ENCODE assay signal across 18 cellular contexts in genomic region chr7:70735313-70735712, GRCh38.
"Had no signal": no experiment of that assay in that cellular context is flagged by ENCODE, and none has a peak within 500 bp of the region (broad histone marks: within the 10 kb centered on the region; RNA-seq: fewer than 3 reads in every experiment).

No MANE protein-coding gene starts in this region.

- H3K4me3 Mint-ChIP-seq: activated CD8-positive, alpha-beta memory T cell treated with anti-CD3 and anti-CD28 coated beads, Interleukin-2, amount 10 ng/mL, durations not matched to agents 7 days and 5 days; stimulated activated naive B cell treated with anti-CD40 and anti-IgM and Interleukin-4, amounts not matched to agents 10 μg/mL and 1 μg/mL and 100 μg/mL, for 72 hours had no signal

- H3K27me3 Mint-ChIP-seq: activated CD8-positive, alpha-beta memory T cell treated with anti-CD3 and anti-CD28 coated beads, Interleukin-2, amount 10 ng/mL, durations not matched to agents 7 days and 5 days; brain; stimulated activated naive B cell treated with anti-CD40 and anti-IgM and Interleukin-4, amounts not matched to agents 10 μg/mL and 1 μg/mL and 100 μg/mL, for 72 hours had no signal

- H3K36me3 Mint-ChIP-seq: activated CD8-positive, alpha-beta memory T cell treated with anti-CD3 and anti-CD28 coated beads, Interleukin-2, amount 10 ng/mL, durations not matched to agents 7 days and 5 days had no signal

- H3K9me3 Mint-ChIP-seq: activated T-helper 2 cell treated with anti-CD3 and anti-CD28 coated beads, Interferon-gamma antibody, Interleukin-2, Interleukin-4, amounts not matched to agents 10 μg/mL and 5 μg/mL and 100 μg/mL, durations not matched to agents 14 hours and 24 hours and 36 hours had no signal

- H3K27ac ChIP-seq: prostate gland, right lobe of liver, WERI-Rb-1 had no signal

- H3K27me3 ChIP-seq: colonic mucosa, right lobe of liver had no signal

- H3K4me1 Mint-ChIP-seq: activated CD8-positive, alpha-beta memory T cell treated with anti-CD3 and anti-CD28 coated beads, Interleukin-2, amount 10 ng/mL, durations not matched to agents 7 days and 5 days had no signal

- H3K36me3 ChIP-seq: colonic mucosa, prostate gland, right lobe of liver, WERI-Rb-1 had no signal

- DNase-seq: activated CD4-positive, alpha-beta T cell treated with anti-CD3 and anti-CD28 coated beads, Interleukin-2, amount 50 U/mL, for 48 hours; activated CD8-positive, alpha-beta memory T cell treated with anti-CD3 and anti-CD28 coated beads, Interleukin-2, amount 10 ng/mL, durations not matched to agents 7 days and 5 days; activated naive CD4-positive, alpha-beta T cell treated with Interleukin-2 at 50 U/mL for 16 hours; central memory CD4-positive, alpha-beta T cell; colonic mucosa; foreskin melanocyte; hypothalamus; kidney; right lobe of liver; stimulated activated CD4-positive, alpha-beta T cell treated with anti-CD3 and anti-CD28 coated beads, Interleukin-4, amount 100 ng/mL, for 24 hours; stimulated activated naive B cell treated with anti-CD40 and anti-IgM and Interleukin-4, amounts not matched to agents 10 μg/mL and 1 μg/mL and 100 μg/mL, for 72 hours; WERI-Rb-1 had no signal

- H3K4me1 ChIP-seq: prostate gland had no signal

- ATAC-seq: activated CD8-positive, alpha-beta memory T cell treated with anti-CD3 and anti-CD28 coated beads, Interleukin-2, amount 10 ng/mL, durations not matched to agents 7 days and 5 days; left lobe of liver; right lobe of liver; stimulated activated naive B cell treated with anti-CD40 and anti-IgM and Interleukin-4, amounts not matched to agents 10 μg/mL and 1 μg/mL and 100 μg/mL, for 72 hours had no signal

- H3K9me3 ChIP-seq: colonic mucosa, prostate gland, right lobe of liver had no signal

- H3K27ac Mint-ChIP-seq: activated CD8-positive, alpha-beta memory T cell treated with anti-CD3 and anti-CD28 coated beads, Interleukin-2, amount 10 ng/mL, durations not matched to agents 7 days and 5 days; activated T-helper 2 cell treated with anti-CD3 and anti-CD28 coated beads, Interferon-gamma antibody, Interleukin-2, Interleukin-4, amounts not matched to agents 10 μg/mL and 5 μg/mL and 100 μg/mL, durations not matched to agents 14 hours and 24 hours and 36 hours; stimulated activated naive B cell treated with anti-CD40 and anti-IgM and Interleukin-4, amounts not matched to agents 10 μg/mL and 1 μg/mL and 100 μg/mL, for 72 hours had no signal

- FAIRE-seq: kidney had no signal

- H3K4me3 ChIP-seq: colonic mucosa, lung, prostate gland, right lobe of liver, smooth muscle cell had no signal
